ENCODE assay signal across 1 cellular context in the genomic region with DNA sequence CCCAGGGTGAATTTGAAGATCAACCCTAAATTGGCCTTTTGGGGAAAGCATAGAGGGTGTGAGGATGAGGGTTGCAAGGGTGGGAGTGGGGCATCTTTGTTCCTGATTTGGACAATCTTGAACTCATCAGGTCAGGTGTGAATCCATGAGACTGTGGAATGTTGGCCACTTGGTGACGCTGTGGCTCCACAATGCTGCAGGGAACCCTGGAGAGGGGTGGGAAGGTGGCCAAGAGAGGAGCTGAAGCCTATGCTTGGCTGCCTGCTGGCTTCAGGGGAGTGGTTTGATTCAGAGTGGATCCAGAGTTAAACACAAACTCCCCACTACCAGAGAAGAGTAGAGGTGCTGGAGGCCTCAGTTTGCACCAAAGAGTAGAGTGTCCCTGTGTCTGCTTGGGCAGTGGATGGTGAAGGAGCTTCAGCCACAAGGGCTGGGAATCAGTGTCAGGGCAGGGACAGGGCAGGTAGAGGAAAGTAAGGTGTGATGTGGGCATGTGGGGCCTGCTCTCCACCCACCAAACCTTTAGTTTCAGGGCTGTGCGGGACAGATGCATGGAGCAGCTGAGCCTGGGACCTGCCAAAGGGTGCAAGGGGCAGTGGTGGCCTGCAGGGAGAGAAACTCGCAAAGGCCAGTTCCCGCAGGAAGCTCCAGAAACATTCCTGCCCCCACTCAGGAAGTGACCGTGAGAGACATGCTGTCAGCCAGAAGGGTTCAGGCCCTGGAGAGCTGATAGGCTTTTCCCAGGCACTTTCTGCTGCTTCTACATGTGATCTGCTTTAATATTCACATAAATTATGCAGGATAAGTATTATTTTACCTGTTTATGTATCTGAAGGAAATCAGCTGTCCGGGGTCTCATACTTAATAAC.
A peak's percentile ranks its signal among the peaks of the same experiment; 100 is the strongest.
TF ChIP-seq lines count a peak whose summit lies in the region.

No MANE protein-coding gene starts in this region.

TF ChIP-seq in H1, 55 proteins besides CTCF, POLR2A, EP300 and RAD21:
- TF ChIP-seq, protein P1, sequence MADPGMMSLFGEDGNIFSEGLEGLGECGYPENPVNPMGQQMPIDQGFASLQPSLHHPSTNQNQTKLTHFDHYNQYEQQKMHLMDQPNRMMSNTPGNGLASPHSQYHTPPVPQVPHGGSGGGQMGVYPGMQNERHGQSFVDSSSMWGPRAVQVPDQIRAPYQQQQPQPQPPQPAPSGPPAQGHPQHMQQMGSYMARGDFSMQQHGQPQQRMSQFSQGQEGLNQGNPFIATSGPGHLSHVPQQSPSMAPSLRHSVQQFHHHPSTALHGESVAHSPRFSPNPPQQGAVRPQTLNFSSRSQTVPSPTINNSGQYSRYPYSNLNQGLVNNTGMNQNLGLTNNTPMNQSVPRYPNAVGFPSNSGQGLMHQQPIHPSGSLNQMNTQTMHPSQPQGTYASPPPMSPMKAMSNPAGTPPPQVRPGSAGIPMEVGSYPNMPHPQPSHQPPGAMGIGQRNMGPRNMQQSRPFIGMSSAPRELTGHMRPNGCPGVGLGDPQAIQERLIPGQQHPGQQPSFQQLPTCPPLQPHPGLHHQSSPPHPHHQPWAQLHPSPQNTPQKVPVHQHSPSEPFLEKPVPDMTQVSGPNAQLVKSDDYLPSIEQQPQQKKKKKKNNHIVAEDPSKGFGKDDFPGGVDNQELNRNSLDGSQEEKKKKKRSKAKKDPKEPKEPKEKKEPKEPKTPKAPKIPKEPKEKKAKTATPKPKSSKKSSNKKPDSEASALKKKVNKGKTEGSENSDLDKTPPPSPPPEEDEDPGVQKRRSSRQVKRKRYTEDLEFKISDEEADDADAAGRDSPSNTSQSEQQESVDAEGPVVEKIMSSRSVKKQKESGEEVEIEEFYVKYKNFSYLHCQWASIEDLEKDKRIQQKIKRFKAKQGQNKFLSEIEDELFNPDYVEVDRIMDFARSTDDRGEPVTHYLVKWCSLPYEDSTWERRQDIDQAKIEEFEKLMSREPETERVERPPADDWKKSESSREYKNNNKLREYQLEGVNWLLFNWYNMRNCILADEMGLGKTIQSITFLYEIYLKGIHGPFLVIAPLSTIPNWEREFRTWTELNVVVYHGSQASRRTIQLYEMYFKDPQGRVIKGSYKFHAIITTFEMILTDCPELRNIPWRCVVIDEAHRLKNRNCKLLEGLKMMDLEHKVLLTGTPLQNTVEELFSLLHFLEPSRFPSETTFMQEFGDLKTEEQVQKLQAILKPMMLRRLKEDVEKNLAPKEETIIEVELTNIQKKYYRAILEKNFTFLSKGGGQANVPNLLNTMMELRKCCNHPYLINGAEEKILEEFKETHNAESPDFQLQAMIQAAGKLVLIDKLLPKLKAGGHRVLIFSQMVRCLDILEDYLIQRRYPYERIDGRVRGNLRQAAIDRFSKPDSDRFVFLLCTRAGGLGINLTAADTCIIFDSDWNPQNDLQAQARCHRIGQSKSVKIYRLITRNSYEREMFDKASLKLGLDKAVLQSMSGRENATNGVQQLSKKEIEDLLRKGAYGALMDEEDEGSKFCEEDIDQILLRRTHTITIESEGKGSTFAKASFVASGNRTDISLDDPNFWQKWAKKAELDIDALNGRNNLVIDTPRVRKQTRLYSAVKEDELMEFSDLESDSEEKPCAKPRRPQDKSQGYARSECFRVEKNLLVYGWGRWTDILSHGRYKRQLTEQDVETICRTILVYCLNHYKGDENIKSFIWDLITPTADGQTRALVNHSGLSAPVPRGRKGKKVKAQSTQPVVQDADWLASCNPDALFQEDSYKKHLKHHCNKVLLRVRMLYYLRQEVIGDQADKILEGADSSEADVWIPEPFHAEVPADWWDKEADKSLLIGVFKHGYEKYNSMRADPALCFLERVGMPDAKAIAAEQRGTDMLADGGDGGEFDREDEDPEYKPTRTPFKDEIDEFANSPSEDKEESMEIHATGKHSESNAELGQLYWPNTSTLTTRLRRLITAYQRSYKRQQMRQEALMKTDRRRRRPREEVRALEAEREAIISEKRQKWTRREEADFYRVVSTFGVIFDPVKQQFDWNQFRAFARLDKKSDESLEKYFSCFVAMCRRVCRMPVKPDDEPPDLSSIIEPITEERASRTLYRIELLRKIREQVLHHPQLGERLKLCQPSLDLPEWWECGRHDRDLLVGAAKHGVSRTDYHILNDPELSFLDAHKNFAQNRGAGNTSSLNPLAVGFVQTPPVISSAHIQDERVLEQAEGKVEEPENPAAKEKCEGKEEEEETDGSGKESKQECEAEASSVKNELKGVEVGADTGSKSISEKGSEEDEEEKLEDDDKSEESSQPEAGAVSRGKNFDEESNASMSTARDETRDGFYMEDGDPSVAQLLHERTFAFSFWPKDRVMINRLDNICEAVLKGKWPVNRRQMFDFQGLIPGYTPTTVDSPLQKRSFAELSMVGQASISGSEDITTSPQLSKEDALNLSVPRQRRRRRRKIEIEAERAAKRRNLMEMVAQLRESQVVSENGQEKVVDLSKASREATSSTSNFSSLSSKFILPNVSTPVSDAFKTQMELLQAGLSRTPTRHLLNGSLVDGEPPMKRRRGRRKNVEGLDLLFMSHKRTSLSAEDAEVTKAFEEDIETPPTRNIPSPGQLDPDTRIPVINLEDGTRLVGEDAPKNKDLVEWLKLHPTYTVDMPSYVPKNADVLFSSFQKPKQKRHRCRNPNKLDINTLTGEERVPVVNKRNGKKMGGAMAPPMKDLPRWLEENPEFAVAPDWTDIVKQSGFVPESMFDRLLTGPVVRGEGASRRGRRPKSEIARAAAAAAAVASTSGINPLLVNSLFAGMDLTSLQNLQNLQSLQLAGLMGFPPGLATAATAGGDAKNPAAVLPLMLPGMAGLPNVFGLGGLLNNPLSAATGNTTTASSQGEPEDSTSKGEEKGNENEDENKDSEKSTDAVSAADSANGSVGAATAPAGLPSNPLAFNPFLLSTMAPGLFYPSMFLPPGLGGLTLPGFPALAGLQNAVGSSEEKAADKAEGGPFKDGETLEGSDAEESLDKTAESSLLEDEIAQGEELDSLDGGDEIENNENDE (IDR thresholded peaks at IDR 0.05; ENCODE audit: insufficient replicate concordance, low read length), result no peak
- TF ChIP-seq KDM4A (IDR thresholded peaks at IDR 0.05; ENCODE audit: low read depth, low read length, severe bottlenecking), result no peak
- TF ChIP-seq TEAD4 (IDR thresholded peaks at IDR 0.05; ENCODE audit: low read depth, low read length), result peak; percentile 81
- TF ChIP-seq, protein P2, sequence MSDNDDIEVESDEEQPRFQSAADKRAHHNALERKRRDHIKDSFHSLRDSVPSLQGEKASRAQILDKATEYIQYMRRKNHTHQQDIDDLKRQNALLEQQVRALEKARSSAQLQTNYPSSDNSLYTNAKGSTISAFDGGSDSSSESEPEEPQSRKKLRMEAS (IDR thresholded peaks at IDR 0.05), result peak; percentile 33; the same call in 1 of the 2 replicates
- no peak for TF ChIP-seq NRF1 (IDR thresholded peaks at IDR 0.05; ENCODE audit: low read depth, low read length)
